Comparison of ENCODE assay signal across 20 cellular contexts in genomic region chr16:54651440-54651839, GRCh38.
DNase-seq lines count a peak whose midpoint lies in the region; ATAC-seq and TF ChIP-seq lines count a peak whose summit lies in the region.
"Had no signal": no experiment of that assay in that cellular context is flagged by ENCODE, and none has a peak within 500 bp of the region (broad histone marks: within the 10 kb centered on the region; RNA-seq: fewer than 3 reads in every experiment).

No MANE protein-coding gene starts in this region.

- TF ChIP-seq CTCF in GM23338 (conservative IDR thresholded peaks at IDR 0.05; ENCODE audit: low read depth in 2 of 2): no peak

- peaks cover 65% of the 10 kb centered on the region for H3K4me1 ChIP-seq in GM23338 (ENCODE audit: insufficient read depth)

- H4K20me1 ChIP-seq in GM23338 (replicated peaks; ENCODE audit: insufficient read depth): no peaks in the 10 kb centered on the region

- H3K27ac ChIP-seq in GM23338 (ENCODE audit: low read depth): peak overlapping the region; percentile 46; the same call in 1 of the 2 replicates
- H3K27ac ChIP-seq: adrenal gland, left ventricle myocardium inferior, ovary, SK-N-MC, testis, WERI-Rb-1 had no signal

- peaks cover 68% of the 10 kb centered on the region for H3K4me1 Mint-ChIP-seq in GM23338

- H3K27me3 ChIP-seq in GM23338 (ENCODE audit: insufficient read depth): peaks cover 89% of the 10 kb centered on the region
- H3K27me3 ChIP-seq: ovary, testis had no signal

- H3K79me2 ChIP-seq in GM23338 (replicated peaks; ENCODE audit: insufficient read depth): no peaks in the 10 kb centered on the region

- no peak overlapping the region for H3K27ac Mint-ChIP-seq in GM23338
- H3K27ac Mint-ChIP-seq: dendritic cell treated with granulocyte-macrophage colony-stimulating factor and Interleukin-4, amounts not matched to agents 40 ng/mL and 50 ng/mL, for 4 days had no signal

- peaks cover 80% of the 10 kb centered on the region for H3K27me3 Mint-ChIP-seq in GM23338 (ENCODE audit: insufficient read depth, low read depth, poor library complexity)

- H3K9me3 Mint-ChIP-seq in GM23338: peaks cover 2% of the 10 kb centered on the region; the same call in 2 of the 3 replicates
- H3K9me3 Mint-ChIP-seq: dendritic cell treated with granulocyte-macrophage colony-stimulating factor and Interleukin-4, amounts not matched to agents 40 ng/mL and 50 ng/mL, for 4 days had no signal

- H3K4me3 ChIP-seq in GM23338: peak overlapping the region; percentile 19
- H3K4me3 ChIP-seq: adrenal gland, left ventricle myocardium inferior, ovary, SK-N-MC, testis had no signal

- DNase-seq in GM23338 (ENCODE audit: low spot score): peak; percentile 93
- peak; percentile 67 for DNase-seq in ecto neural progenitor cell (ENCODE audit: low spot score)
- peak; percentile 76 for DNase-seq in iPS-NIHi11 (ENCODE audit: low spot score)
- DNase-seq in occipital lobe (lab: John Stamatoyannopoulos, UW): peak; percentile 11
- DNase-seq in SHP77 treated with DMSO at 0.1 percent for 48 hours (lab: John Stamatoyannopoulos, UW): no peak
- no peak for DNase-seq in NCI-H1417 treated with DMSO at 0.1 percent for 48 hours (lab: John Stamatoyannopoulos, UW)
- DNase-seq in NCI-H146 (lab: John Stamatoyannopoulos, UW): no peak
- no peak for DNase-seq in kidney tubule cell (ENCODE audit: low spot score)
- DNase-seq: activated CD8-positive, alpha-beta memory T cell treated with anti-CD3 and anti-CD28 coated beads, Interleukin-2, amount 50 U/mL, for 48 hours; activated effector memory CD4-positive, alpha-beta T cell treated with Interleukin-2 at 50 U/mL for 16 hours; adrenal gland; left ventricle myocardium inferior; NCI-H1092; NCI-H2081; NCI-H446 treated with DMSO at 0.1 percent for 48 hours; ovary; testis; WERI-Rb-1 had no signal

- no peak overlapping the region for H2AFZ ChIP-seq in GM23338

- H3F3A ChIP-seq in GM23338 (replicated peaks; ENCODE audit: low read depth): 0 out of 2 replicates have a peak, but pooled peaks cover 8% of the 10 kb centered on the region

- peaks cover 4% of the 10 kb centered on the region; the same call in 2 of the 3 replicates for H3K36me3 Mint-ChIP-seq in GM23338 (ENCODE audit: low read depth)

- no peaks in the 10 kb centered on the region for H3K36me3 ChIP-seq in GM23338 (ENCODE audit: insufficient read depth)
- H3K36me3 ChIP-seq: adrenal gland, left ventricle myocardium inferior, ovary, WERI-Rb-1 had no signal

- ATAC-seq in GM23338: peak; percentile 93

- H3K9me2 ChIP-seq in GM23338 (ENCODE audit: insufficient read depth): no peaks in the 10 kb centered on the region

- H3K4me3 Mint-ChIP-seq in GM23338: peak overlapping the region; percentile 49
- H3K4me3 Mint-ChIP-seq: dendritic cell treated with granulocyte-macrophage colony-stimulating factor and Interleukin-4, amounts not matched to agents 40 ng/mL and 50 ng/mL, for 4 days had no signal

- peak overlapping the region; percentile 36 for H3K4me2 ChIP-seq in GM23338

TF ChIP-seq in GM23338, 12 proteins besides CTCF, POLR2A, EP300 and RAD21:
- TF ChIP-seq ZNF462 (CRISPR knock-in tag; IDR thresholded peaks at IDR 0.05) (peak; percentile 60; the same call in 1 of the 2 replicates), POLR2AphosphoS5 (IDR thresholded peaks at IDR 0.05; ENCODE audit: low read depth) (no peak), NANOG (IDR thresholded peaks at IDR 0.05; ENCODE audit: borderline replicate concordance) (peak; percentile 84)
TF ChIP-seq in GM23338: peak in this region for 2.

Comparison
In these comparisons a context has a peak if more than half of its experiments do, and no peak if none do; other contexts are left out.
1. DNase-seq: peak in GM23338 (single experiment), ecto neural progenitor cell (single experiment), iPS-NIHi11 (single experiment) and occipital lobe (single experiment); none in SHP77 treated with DMSO at 0.1 percent for 48 hours (single experiment), NCI-H1417 treated with DMSO at 0.1 percent for 48 hours (single experiment), NCI-H146 (single experiment) and kidney tubule cell (single experiment).